ENCODE assay signal across 8 cellular contexts in the genomic region with DNA sequence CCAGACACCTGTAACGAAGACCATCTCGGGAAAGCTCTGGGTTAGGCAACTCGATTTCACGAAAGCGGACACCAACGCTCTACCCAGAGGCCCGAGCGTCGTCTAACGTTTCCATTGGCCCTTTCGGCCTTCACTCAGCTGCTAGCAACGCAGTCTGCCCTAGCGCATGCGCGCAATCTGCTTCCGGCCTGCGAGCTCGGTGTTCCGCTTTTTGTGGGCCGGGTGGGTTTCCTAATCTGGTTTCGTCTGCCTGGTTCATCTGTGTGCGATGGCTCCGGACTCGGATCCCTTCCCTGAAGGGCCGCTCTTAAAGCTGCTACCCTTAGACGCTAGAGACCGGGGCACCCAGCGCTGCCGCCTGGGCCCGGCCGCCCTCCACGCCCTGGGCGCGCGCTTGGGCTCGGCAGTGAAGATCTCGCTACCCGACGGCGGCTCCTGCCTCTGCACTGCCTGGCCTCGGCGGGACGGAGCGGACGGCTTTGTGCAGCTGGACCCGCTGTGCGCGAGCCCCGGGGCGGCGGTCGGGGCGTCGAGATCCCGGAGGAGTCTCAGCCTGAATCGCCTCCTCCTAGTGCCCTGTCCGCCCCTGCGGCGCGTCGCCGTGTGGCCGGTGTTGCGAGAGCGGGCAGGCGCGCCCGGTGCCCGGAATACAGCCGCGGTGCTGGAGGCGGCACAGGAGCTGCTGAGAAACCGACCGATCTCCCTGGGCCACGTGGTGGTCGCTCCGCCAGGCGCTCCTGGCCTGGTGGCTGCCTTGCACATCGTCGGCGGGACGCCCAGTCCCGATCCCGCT. TPM values are rescaled to one million over a fixed set of nuclear protein-coding genes. Genes with fewer than 3 reads are reported as not detected.
DNase-seq lines count a peak whose midpoint lies in the region; ATAC-seq and TF ChIP-seq lines count a peak whose summit lies in the region.

No MANE protein-coding gene starts in this region.

- intact Hi-C loops in breast epithelium (cut with DNase I; ENCODE audit: low total_unique reads): loop anchor here (10.0 kb wide), 1 partner anchor 208 kb away; no protein-coding TSS in a partner anchor

- H3K27me3 ChIP-seq in breast epithelium (no peaks in the 10 kb centered on the region), iPS-20b (ENCODE audit: insufficient read depth, low read length) (peaks cover 6% of the 10 kb centered on the region; the same call in 1 of the 2 replicates), skeletal muscle tissue (ENCODE audit: control insufficient read depth in 3 of 3, insufficient read depth in 3 of 3, low read length in 3 of 3) (no peaks in the 10 kb centered on the region)

- peak; percentile 70 for ATAC-seq in GM18873 (IDR thresholded peaks at IDR 0.05; ENCODE audit: low FRiP score, unreplicated experiment)
- ATAC-seq in HG03135 (IDR thresholded peaks at IDR 0.05; ENCODE audit: unreplicated experiment): peak; percentile 85

- H3K4me3 ChIP-seq in AG04449 (ENCODE audit: low read depth, low read length) (peak overlapping the region; percentile 82), breast epithelium (peak overlapping the region; percentile 84 to 97 (median 93)), iPS-20b (ENCODE audit: low read length) (peak overlapping the region; percentile 90), skeletal muscle tissue (ENCODE audit: low read length in 3 of 3) (peak overlapping the region; percentile 83 to 93 (median 91))

- peak; percentile 45 for TF ChIP-seq POLR2A in breast epithelium (IDR thresholded peaks at IDR 0.05)

- H3K27ac ChIP-seq in VCaP (peak overlapping the region; percentile 91), breast epithelium (peak overlapping the region; percentile 89 to 96), iPS-20b (ENCODE audit: low read length) (no peak overlapping the region), skeletal muscle tissue (ENCODE audit: low read depth, low read length) (peak overlapping the region; percentile 87)

- peak; percentile 93 for DNase-seq in AG04449 (ENCODE audit: low read depth, low spot score)
- peak; percentile 89 for DNase-seq in NCI-H2196 (lab: John Stamatoyannopoulos, UW; ENCODE audit: unreplicated experiment)
- peak; percentile 90 to 94 for DNase-seq in breast epithelium (ENCODE audit: low spot score in 2 of 2)

- H3K9me3 ChIP-seq in breast epithelium: no peaks in the 10 kb centered on the region
- no peaks in the 10 kb centered on the region for H3K9me3 ChIP-seq in iPS-20b (ENCODE audit: insufficient read depth, low read depth, low read length)
- no peaks in the 10 kb centered on the region for H3K9me3 ChIP-seq in skeletal muscle tissue (ENCODE audit: control insufficient read depth in 3 of 3, low read length in 3 of 3)

- H3K4me1 ChIP-seq in breast epithelium (peaks cover 0 to 7% of the 10 kb centered on the region in 2 donors), iPS-20b (ENCODE audit: insufficient read depth, low read length) (peaks cover 2% of the 10 kb centered on the region; the same call in 1 of the 2 replicates), skeletal muscle tissue (ENCODE audit: control insufficient read depth in 3 of 3, insufficient read depth in 3 of 3, low read length in 3 of 3) (peaks cover 12 to 31% (median 18%) of the 10 kb centered on the region in 3 donors)

- POLR2A ChIA-PET in AG04449 (lab: Yijun Ruan, JAX): interaction anchor here (0.8 to 1.7 kb wide), 7 partner anchors 12 to 239 kb away, joined by 3 to 10 read pairs (median 6); partner anchors contain the start of gene BLOC1S6

- TF ChIP-seq CTCF in AG04449 (IDR thresholded peaks at IDR 0.05; ENCODE audit: insufficient read depth, low read length, missing control alignments) (no peak), VCaP (conservative IDR thresholded peaks at IDR 0.05) (no peak), breast epithelium (IDR thresholded peaks at IDR 0.05) (no peak)

- H3K36me3 ChIP-seq in breast epithelium: no peaks in the 10 kb centered on the region
- H3K36me3 ChIP-seq in iPS-20b (ENCODE audit: insufficient read depth, low read depth, low read length): peaks cover 26% of the 10 kb centered on the region
- H3K36me3 ChIP-seq in skeletal muscle tissue (ENCODE audit: control insufficient read depth in 3 of 3, insufficient read depth in 3 of 3, low read length in 3 of 3): peaks cover 11 to 12% (median 11%) of the 10 kb centered on the region in 3 donors

- CTCF ChIA-PET in AG04449 (lab: Yijun Ruan, JAX): interaction anchor here (0.5 to 8.8 kb wide), 19 partner anchors 15 to 284 kb away, joined by 3 to 107 read pairs (median 4); no protein-coding TSS in a partner anchor

- H3K9ac ChIP-seq in iPS-20b (ENCODE audit: low read depth, low read length): peak overlapping the region; percentile 87
- H3K9ac ChIP-seq in skeletal muscle tissue (ENCODE audit: low read depth in 1 of 3, low read length in 3 of 3): peak overlapping the region; percentile 87 to 95 (median 94)

RNA-seq across cellular contexts. Expression of gene GATM, which starts 24.0 kb away (rescaled TPM):
- total RNA-seq in breast epithelium (10 to 100 TPM in 2 of 3 donors, 1 to 10 TPM in 1; 8.8 to 31.5 (median 22.8) TPM), skeletal muscle tissue (309 TPM)
